Comparison of ENCODE assay signal across 16 cellular contexts in genomic region chr6:155260686-155261085, GRCh38. TPM values are rescaled to one million over a fixed set of nuclear protein-coding genes. Genes with fewer than 3 reads are reported as not detected.
DNase-seq lines count a peak whose midpoint lies in the region; ATAC-seq and TF ChIP-seq lines count a peak whose summit lies in the region.
"Had no signal": no experiment of that assay in that cellular context is flagged by ENCODE, and none has a peak within 500 bp of the region (broad histone marks: within the 10 kb centered on the region; RNA-seq: fewer than 3 reads in every experiment).

No MANE protein-coding gene starts in this region.

- H3K27ac ChIP-seq in body of pancreas = no peak overlapping the region

- no peak overlapping the region for H3K4me3 ChIP-seq in body of pancreas

- peaks cover 20% of the 10 kb centered on the region for H3K4me1 Mint-ChIP-seq in stimulated activated naive CD8-positive, alpha-beta T cell treated with anti-CD3 and anti-CD28 coated beads, Interleukin-15, amount 100 ng/mL, for 72 hours

- DNase-seq in stimulated activated naive CD8-positive, alpha-beta T cell treated with anti-CD3 and anti-CD28 coated beads, Interleukin-15, amount 100 ng/mL, for 72 hours = no peak
- no peak for DNase-seq in stimulated activated naive CD8-positive, alpha-beta T cell treated with anti-CD3 and anti-CD28 coated beads, Interleukin-15, Interleukin-2, amounts not matched to agents 100 U/mL and 50 U/mL, for 24 hours
- no peak for DNase-seq in NCI-H2227 treated with DMSO at 0.1 percent for 48 hours (lab: John Stamatoyannopoulos, UW)
- no peak for DNase-seq in GM10248 (ENCODE audit: extremely low spot score)
- no peak for DNase-seq in body of pancreas
- no peak for DNase-seq in activated effector memory CD4-positive, alpha-beta T cell treated with anti-CD3 and anti-CD28 coated beads, Interleukin-2, amount 50 U/mL, for 16 hours
- DNase-seq: aorta; DMS53; midbrain; NCI-H1436 treated with DMSO at 0.1 percent for 48 hours; NCI-H69; stimulated activated CD8-positive, alpha-beta memory T cell treated with anti-CD3 and anti-CD28 coated beads, Interleukin-4, amount 100 ng/mL, for 48 hours had no signal

- H3K36me3 ChIP-seq in body of pancreas (replicated peaks in 1 of 2; ENCODE audit: insufficient read depth in 1 of 2, low read depth in 2 of 2) = peaks cover 0 to 3% of the 10 kb centered on the region in 2 donors

- no peaks in the 10 kb centered on the region for H3K9me3 ChIP-seq in body of pancreas

- POLR2A ChIA-PET in GM10248 (lab: Yijun Ruan, JAX) = no interaction called here

- CTCF ChIA-PET in GM10248 (lab: Yijun Ruan, JAX) = interaction anchor here (1.2 to 2.8 kb wide), 4 partner anchors 8 to 425 kb away, joined by 3 to 8 read pairs (median 6); no protein-coding TSS in a partner anchor

- no peak for TF ChIP-seq CTCF in GM10248 (IDR thresholded peaks at IDR 0.05; ENCODE audit: control extremely low read depth, extremely low read depth, low read depth, missing control alignments)
- no peak for TF ChIP-seq CTCF in body of pancreas (IDR thresholded peaks at IDR 0.05)

- ATAC-seq in stimulated activated naive CD8-positive, alpha-beta T cell treated with anti-CD3 and anti-CD28 coated beads, Interleukin-15, amount 100 ng/mL, for 72 hours = no peak
- ATAC-seq in stimulated activated naive CD8-positive, alpha-beta T cell treated with anti-CD3 and anti-CD28 coated beads, Interleukin-15, Interleukin-2, amounts not matched to agents 100 U/mL and 50 U/mL, for 24 hours = no peak
- ATAC-seq in GM21786 (IDR thresholded peaks at IDR 0.05; ENCODE audit: unreplicated experiment) (peak; percentile 82), HG03439 (IDR thresholded peaks at IDR 0.05; ENCODE audit: unreplicated experiment) (peak; percentile 55), body of pancreas (no peak)

- no peaks in the 10 kb centered on the region for H3K27me3 ChIP-seq in body of pancreas

- intact Hi-C loops in body of pancreas (cut with DNase I) = no loop called here

- no peaks in the 10 kb centered on the region for H3K9me3 Mint-ChIP-seq in stimulated activated naive CD8-positive, alpha-beta T cell treated with anti-CD3 and anti-CD28 coated beads, Interleukin-15, amount 100 ng/mL, for 72 hours
- H3K9me3 Mint-ChIP-seq: dendritic cell treated with granulocyte-macrophage colony-stimulating factor and Interleukin-4, amounts not matched to agents 40 ng/mL and 50 ng/mL, for 4 days had no signal

- H3K27ac Mint-ChIP-seq in stimulated activated naive CD8-positive, alpha-beta T cell treated with anti-CD3 and anti-CD28 coated beads, Interleukin-15, amount 100 ng/mL, for 72 hours = peak overlapping the region; percentile 25 to 88
- H3K27ac Mint-ChIP-seq: dendritic cell treated with granulocyte-macrophage colony-stimulating factor and Interleukin-4, amounts not matched to agents 40 ng/mL and 50 ng/mL, for 4 days had no signal

- H3K27me3 Mint-ChIP-seq in stimulated activated naive CD8-positive, alpha-beta T cell treated with anti-CD3 and anti-CD28 coated beads, Interleukin-15, amount 100 ng/mL, for 72 hours = no peaks in the 10 kb centered on the region
- H3K27me3 Mint-ChIP-seq: dendritic cell treated with granulocyte-macrophage colony-stimulating factor and Interleukin-4, amounts not matched to agents 40 ng/mL and 50 ng/mL, for 4 days had no signal

- WGBS in body of pancreas, 2 donors = 78% methylated on average over 3 of the region's 3 CpGs

- H3K4me3 Mint-ChIP-seq in stimulated activated naive CD8-positive, alpha-beta T cell treated with anti-CD3 and anti-CD28 coated beads, Interleukin-15, amount 100 ng/mL, for 72 hours = no peak overlapping the region
- H3K4me3 Mint-ChIP-seq: dendritic cell treated with granulocyte-macrophage colony-stimulating factor and Interleukin-4, amounts not matched to agents 40 ng/mL and 50 ng/mL, for 4 days had no signal

- H3K4me1 ChIP-seq in body of pancreas = no peaks in the 10 kb centered on the region

- no peak for TF ChIP-seq POLR2A in body of pancreas (IDR thresholded peaks at IDR 0.05)

RNA-seq across cellular contexts. Expression of gene CLDN20, which starts 3.1 kb away (rescaled TPM):
- total RNA-seq in body of pancreas = not detected
- total RNA-seq: aorta, fibroblast of villous mesenchyme had no signal

RNA-seq across cellular contexts. Expression of gene TFB1M, which starts 53.6 kb away (rescaled TPM):
- total RNA-seq in body of pancreas = 1 to 10 TPM; 8.8 to 9.9 TPM

Comparison
In these comparisons a context has a peak if more than half of its experiments do, and no peak if none do; other contexts are left out.
1. ATAC-seq: peak in GM21786 (single experiment) and HG03439 (single experiment); none in stimulated activated naive CD8-positive, alpha-beta T cell treated with anti-CD3 and anti-CD28 coated beads, Interleukin-15, amount 100 ng/mL, for 72 hours (single experiment), stimulated activated naive CD8-positive, alpha-beta T cell treated with anti-CD3 and anti-CD28 coated beads, Interleukin-15, Interleukin-2, amounts not matched to agents 100 U/mL and 50 U/mL, for 24 hours (single experiment) and body of pancreas (single experiment).